Comparison of ENCODE assay signal across 1 cellular context in the genomic region with DNA sequence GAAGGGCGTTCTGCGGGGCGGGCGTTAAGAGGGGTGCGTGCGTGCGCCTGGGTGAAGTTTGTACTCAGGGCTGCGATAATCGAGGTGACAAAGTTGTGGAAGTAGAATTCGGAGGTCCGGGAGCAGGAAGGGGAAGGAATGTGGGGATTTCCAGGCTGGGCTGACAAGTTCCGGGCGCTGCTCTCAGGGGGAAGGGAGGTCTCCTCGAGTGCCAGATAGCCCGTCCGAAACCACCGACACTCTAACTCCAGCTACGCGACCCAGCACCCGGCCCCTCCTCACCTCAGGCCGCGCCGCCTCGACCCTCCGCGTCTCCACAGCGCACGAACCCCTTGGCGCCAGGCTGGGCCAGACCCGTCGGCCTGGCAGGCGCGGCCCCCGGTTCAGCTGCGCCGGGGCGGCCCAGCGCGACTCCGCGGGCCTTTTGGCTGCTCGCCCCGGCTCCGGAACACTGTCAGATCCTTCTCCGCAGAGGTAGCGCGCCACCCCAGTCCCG.
TF ChIP-seq lines count a peak whose summit lies in the region.

A gene (minus strand): TSS at position 462 of the 496 bp plus-strand sequence. CDS start 18,685 bp downstream, outside the sequence.

TF ChIP-seq in K562, 482 proteins besides CTCF, POLR2A, EP300 and RAD21 (continues in another document):
- TF ChIP-seq ZBTB1 (CRISPR knock-in tag; IDR thresholded peaks at IDR 0.05; ENCODE audit: borderline replicate concordance, low read depth) (peak; percentile 55; the same call in 1 of the 2 replicates), ILF3 (IDR thresholded peaks at IDR 0.05; ENCODE audit: borderline replicate concordance) (no peak; the same call in 1 of the 2 replicates), NCOA6 (IDR thresholded peaks at IDR 0.05) (no peak), ETS2 (tag; IDR thresholded peaks at IDR 0.05; ENCODE audit: borderline replicate concordance, poor library complexity, severe bottlenecking) (no peak), TFAM (CRISPR knock-in tag; conservative IDR thresholded peaks at IDR 0.05) (no peak), CSDE1 (IDR thresholded peaks at IDR 0.05) (no peak), KLF1 (tag; IDR thresholded peaks at IDR 0.05) (peak; percentile 46; the same call in 1 of the 2 replicates), TAF9B (IDR thresholded peaks at IDR 0.05; ENCODE audit: partially characterized antibody) (no peak), GTF2E2 (tag; IDR thresholded peaks at IDR 0.05) (0 out of 2 replicates have a peak, but pooled peaks have one; percentile 64), CAMTA2 (CRISPR knock-in tag; conservative IDR thresholded peaks at IDR 0.05) (no peak), ZNF584 (CRISPR knock-in tag; IDR thresholded peaks at IDR 0.05; ENCODE audit: low read depth) (no peak), HMGN3 (IDR thresholded peaks at IDR 0.05; ENCODE audit: borderline replicate concordance, extremely low read depth, insufficient read length, low read depth, low read length) (peak; percentile 26), ELF4 (CRISPR knock-in tag; IDR thresholded peaks at IDR 0.05) (peak; percentile 71; the same call in 1 of the 2 replicates), C11orf30 (IDR thresholded peaks at IDR 0.05; ENCODE audit: low read depth) (no peak), BCOR (IDR thresholded peaks at IDR 0.05) (peak; percentile 46; the same call in 1 of the 2 replicates), GATAD2B (IDR thresholded peaks at IDR 0.05; ENCODE audit: borderline replicate concordance) (peak; percentile 81), POLR2G (IDR thresholded peaks at IDR 0.05; ENCODE audit: low read depth, low read length) (peak; percentile 95), GABPA (tag; conservative IDR thresholded peaks at IDR 0.05; ENCODE audit: low read depth) (no peak), ELF1 (tag; IDR thresholded peaks at IDR 0.05) (peak; percentile 54; the same call in 1 of the 2 replicates), SMARCB1 (IDR thresholded peaks at IDR 0.05; ENCODE audit: insufficient read length, low read depth) (no peak), HNRNPUL1 (IDR thresholded peaks at IDR 0.05; ENCODE audit: low read length) (no peak), FOXA1 (IDR thresholded peaks at IDR 0.05; ENCODE audit: borderline replicate concordance) (no peak), ZBTB7A (IDR thresholded peaks at IDR 0.05; ENCODE audit: borderline replicate concordance, control insufficient read depth, low read depth, low read length) (0 out of 2 replicates have a peak, but pooled peaks have one; percentile 45), ZNF764 (CRISPR knock-in tag; IDR thresholded peaks at IDR 0.05; ENCODE audit: low read depth) (no peak), DPF2 (IDR thresholded peaks at IDR 0.05) (no peak), DACH1 (IDR thresholded peaks at IDR 0.05; ENCODE audit: partially characterized antibody) (no peak), ZSCAN29 (IDR thresholded peaks at IDR 0.05) (peak; percentile 70), SIN3B (IDR thresholded peaks at IDR 0.05; ENCODE audit: low read depth) (peak; percentile 21; the same call in 1 of the 2 replicates), CBX1 (IDR thresholded peaks at IDR 0.05; ENCODE audit: low read depth) (no peak), SMARCE1 (IDR thresholded peaks at IDR 0.05) (0 out of 2 replicates have a peak, but pooled peaks have one; percentile 65), OTX1 (CRISPR knock-in tag; IDR thresholded peaks at IDR 0.05) (peak; percentile 91), ZNF644 (tag; IDR thresholded peaks at IDR 0.05; ENCODE audit: low read depth) (no peak), ELF2 (CRISPR knock-in tag; IDR thresholded peaks at IDR 0.05) (0 out of 2 replicates have a peak, but pooled peaks have one; percentile 21), CTBP1 (IDR thresholded peaks at IDR 0.05; ENCODE audit: borderline replicate concordance) (peak; percentile 77; the same call in 1 of the 2 replicates), SAP30 (IDR thresholded peaks at IDR 0.05; ENCODE audit: borderline replicate concordance, insufficient read depth, low read depth, low read length, poor library complexity, severe bottlenecking) (peak; percentile 75), PTTG1 (tag; IDR thresholded peaks at IDR 0.05; ENCODE audit: low read depth) (no peak), SRSF9 (IDR thresholded peaks at IDR 0.05; ENCODE audit: borderline replicate concordance, low read depth, low read length) (no peak), ETV6 (IDR thresholded peaks at IDR 0.05; ENCODE audit: borderline replicate concordance in 1 of 2, low read depth in 2 of 2, low read length in 1 of 2) (0 out of 4 replicates have a peak, but pooled peaks of 1 of the 2 experiments have one; percentile 25), ETV6 (CRISPR knock-in tag; IDR thresholded peaks at IDR 0.05; ENCODE audit: borderline replicate concordance) (no peak)
- TF ChIP-seq, protein P1, sequence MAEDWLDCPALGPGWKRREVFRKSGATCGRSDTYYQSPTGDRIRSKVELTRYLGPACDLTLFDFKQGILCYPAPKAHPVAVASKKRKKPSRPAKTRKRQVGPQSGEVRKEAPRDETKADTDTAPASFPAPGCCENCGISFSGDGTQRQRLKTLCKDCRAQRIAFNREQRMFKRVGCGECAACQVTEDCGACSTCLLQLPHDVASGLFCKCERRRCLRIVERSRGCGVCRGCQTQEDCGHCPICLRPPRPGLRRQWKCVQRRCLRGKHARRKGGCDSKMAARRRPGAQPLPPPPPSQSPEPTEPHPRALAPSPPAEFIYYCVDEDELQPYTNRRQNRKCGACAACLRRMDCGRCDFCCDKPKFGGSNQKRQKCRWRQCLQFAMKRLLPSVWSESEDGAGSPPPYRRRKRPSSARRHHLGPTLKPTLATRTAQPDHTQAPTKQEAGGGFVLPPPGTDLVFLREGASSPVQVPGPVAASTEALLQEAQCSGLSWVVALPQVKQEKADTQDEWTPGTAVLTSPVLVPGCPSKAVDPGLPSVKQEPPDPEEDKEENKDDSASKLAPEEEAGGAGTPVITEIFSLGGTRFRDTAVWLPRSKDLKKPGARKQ (CRISPR knock-in tag; IDR thresholded peaks at IDR 0.05) = no peak
- TF ChIP-seq, protein P2, sequence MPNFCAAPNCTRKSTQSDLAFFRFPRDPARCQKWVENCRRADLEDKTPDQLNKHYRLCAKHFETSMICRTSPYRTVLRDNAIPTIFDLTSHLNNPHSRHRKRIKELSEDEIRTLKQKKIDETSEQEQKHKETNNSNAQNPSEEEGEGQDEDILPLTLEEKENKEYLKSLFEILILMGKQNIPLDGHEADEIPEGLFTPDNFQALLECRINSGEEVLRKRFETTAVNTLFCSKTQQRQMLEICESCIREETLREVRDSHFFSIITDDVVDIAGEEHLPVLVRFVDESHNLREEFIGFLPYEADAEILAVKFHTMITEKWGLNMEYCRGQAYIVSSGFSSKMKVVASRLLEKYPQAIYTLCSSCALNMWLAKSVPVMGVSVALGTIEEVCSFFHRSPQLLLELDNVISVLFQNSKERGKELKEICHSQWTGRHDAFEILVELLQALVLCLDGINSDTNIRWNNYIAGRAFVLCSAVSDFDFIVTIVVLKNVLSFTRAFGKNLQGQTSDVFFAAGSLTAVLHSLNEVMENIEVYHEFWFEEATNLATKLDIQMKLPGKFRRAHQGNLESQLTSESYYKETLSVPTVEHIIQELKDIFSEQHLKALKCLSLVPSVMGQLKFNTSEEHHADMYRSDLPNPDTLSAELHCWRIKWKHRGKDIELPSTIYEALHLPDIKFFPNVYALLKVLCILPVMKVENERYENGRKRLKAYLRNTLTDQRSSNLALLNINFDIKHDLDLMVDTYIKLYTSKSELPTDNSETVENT (CRISPR knock-in tag; IDR thresholded peaks at IDR 0.05) = 0 out of 2 replicates have a peak, but pooled peaks have one; percentile 5
- TF ChIP-seq, protein P3, sequence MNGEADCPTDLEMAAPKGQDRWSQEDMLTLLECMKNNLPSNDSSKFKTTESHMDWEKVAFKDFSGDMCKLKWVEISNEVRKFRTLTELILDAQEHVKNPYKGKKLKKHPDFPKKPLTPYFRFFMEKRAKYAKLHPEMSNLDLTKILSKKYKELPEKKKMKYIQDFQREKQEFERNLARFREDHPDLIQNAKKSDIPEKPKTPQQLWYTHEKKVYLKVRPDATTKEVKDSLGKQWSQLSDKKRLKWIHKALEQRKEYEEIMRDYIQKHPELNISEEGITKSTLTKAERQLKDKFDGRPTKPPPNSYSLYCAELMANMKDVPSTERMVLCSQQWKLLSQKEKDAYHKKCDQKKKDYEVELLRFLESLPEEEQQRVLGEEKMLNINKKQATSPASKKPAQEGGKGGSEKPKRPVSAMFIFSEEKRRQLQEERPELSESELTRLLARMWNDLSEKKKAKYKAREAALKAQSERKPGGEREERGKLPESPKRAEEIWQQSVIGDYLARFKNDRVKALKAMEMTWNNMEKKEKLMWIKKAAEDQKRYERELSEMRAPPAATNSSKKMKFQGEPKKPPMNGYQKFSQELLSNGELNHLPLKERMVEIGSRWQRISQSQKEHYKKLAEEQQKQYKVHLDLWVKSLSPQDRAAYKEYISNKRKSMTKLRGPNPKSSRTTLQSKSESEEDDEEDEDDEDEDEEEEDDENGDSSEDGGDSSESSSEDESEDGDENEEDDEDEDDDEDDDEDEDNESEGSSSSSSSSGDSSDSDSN (IDR thresholded peaks at IDR 0.05; ENCODE audit: borderline replicate concordance in 1 of 2, low read depth in 2 of 2, low read length in 2 of 2) = peak in 1 of 2 experiments; percentile 64; a peak in 1 of 4 replicates
- TF ChIP-seq, protein P4, sequence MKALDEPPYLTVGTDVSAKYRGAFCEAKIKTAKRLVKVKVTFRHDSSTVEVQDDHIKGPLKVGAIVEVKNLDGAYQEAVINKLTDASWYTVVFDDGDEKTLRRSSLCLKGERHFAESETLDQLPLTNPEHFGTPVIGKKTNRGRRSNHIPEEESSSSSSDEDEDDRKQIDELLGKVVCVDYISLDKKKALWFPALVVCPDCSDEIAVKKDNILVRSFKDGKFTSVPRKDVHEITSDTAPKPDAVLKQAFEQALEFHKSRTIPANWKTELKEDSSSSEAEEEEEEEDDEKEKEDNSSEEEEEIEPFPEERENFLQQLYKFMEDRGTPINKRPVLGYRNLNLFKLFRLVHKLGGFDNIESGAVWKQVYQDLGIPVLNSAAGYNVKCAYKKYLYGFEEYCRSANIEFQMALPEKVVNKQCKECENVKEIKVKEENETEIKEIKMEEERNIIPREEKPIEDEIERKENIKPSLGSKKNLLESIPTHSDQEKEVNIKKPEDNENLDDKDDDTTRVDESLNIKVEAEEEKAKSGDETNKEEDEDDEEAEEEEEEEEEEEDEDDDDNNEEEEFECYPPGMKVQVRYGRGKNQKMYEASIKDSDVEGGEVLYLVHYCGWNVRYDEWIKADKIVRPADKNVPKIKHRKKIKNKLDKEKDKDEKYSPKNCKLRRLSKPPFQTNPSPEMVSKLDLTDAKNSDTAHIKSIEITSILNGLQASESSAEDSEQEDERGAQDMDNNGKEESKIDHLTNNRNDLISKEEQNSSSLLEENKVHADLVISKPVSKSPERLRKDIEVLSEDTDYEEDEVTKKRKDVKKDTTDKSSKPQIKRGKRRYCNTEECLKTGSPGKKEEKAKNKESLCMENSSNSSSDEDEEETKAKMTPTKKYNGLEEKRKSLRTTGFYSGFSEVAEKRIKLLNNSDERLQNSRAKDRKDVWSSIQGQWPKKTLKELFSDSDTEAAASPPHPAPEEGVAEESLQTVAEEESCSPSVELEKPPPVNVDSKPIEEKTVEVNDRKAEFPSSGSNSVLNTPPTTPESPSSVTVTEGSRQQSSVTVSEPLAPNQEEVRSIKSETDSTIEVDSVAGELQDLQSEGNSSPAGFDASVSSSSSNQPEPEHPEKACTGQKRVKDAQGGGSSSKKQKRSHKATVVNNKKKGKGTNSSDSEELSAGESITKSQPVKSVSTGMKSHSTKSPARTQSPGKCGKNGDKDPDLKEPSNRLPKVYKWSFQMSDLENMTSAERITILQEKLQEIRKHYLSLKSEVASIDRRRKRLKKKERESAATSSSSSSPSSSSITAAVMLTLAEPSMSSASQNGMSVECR (CRISPR knock-in tag; IDR thresholded peaks at IDR 0.05) = 0 out of 2 replicates have a peak, but pooled peaks have one; percentile 69
- TF ChIP-seq, protein P5, sequence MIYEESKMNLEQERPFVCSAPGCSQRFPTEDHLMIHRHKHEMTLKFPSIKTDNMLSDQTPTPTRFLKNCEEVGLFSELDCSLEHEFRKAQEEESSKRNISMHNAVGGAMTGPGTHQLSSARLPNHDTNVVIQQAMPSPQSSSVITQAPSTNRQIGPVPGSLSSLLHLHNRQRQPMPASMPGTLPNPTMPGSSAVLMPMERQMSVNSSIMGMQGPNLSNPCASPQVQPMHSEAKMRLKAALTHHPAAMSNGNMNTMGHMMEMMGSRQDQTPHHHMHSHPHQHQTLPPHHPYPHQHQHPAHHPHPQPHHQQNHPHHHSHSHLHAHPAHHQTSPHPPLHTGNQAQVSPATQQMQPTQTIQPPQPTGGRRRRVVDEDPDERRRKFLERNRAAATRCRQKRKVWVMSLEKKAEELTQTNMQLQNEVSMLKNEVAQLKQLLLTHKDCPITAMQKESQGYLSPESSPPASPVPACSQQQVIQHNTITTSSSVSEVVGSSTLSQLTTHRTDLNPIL (CRISPR knock-in tag; IDR thresholded peaks at IDR 0.05) = no peak
- TF ChIP-seq, protein P6, sequence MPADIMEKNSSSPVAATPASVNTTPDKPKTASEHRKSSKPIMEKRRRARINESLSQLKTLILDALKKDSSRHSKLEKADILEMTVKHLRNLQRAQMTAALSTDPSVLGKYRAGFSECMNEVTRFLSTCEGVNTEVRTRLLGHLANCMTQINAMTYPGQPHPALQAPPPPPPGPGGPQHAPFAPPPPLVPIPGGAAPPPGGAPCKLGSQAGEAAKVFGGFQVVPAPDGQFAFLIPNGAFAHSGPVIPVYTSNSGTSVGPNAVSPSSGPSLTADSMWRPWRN (IDR thresholded peaks at IDR 0.05; ENCODE audit: low read depth) = 0 out of 2 replicates have a peak, but pooled peaks have one; percentile 27
- TF ChIP-seq, protein P7, sequence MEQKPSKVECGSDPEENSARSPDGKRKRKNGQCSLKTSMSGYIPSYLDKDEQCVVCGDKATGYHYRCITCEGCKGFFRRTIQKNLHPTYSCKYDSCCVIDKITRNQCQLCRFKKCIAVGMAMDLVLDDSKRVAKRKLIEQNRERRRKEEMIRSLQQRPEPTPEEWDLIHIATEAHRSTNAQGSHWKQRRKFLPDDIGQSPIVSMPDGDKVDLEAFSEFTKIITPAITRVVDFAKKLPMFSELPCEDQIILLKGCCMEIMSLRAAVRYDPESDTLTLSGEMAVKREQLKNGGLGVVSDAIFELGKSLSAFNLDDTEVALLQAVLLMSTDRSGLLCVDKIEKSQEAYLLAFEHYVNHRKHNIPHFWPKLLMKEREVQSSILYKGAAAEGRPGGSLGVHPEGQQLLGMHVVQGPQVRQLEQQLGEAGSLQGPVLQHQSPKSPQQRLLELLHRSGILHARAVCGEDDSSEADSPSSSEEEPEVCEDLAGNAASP (IDR thresholded peaks at IDR 0.05) = no peak
- TF ChIP-seq, protein P8, sequence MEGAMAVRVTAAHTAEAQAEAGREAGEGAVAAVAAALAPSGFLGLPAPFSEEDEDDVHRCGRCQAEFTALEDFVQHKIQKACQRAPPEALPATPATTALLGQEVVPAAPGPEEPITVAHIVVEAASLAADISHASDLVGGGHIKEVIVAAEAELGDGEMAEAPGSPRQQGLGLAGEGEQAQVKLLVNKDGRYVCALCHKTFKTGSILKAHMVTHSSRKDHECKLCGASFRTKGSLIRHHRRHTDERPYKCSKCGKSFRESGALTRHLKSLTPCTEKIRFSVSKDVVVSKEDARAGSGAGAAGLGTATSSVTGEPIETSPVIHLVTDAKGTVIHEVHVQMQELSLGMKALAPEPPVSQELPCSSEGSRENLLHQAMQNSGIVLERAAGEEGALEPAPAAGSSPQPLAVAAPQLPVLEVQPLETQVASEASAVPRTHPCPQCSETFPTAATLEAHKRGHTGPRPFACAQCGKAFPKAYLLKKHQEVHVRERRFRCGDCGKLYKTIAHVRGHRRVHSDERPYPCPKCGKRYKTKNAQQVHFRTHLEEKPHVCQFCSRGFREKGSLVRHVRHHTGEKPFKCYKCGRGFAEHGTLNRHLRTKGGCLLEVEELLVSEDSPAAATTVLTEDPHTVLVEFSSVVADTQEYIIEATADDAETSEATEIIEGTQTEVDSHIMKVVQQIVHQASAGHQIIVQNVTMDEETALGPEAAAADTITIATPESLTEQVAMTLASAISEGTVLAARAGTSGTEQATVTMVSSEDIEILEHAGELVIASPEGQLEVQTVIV (CRISPR knock-in tag; IDR thresholded peaks at IDR 0.05; ENCODE audit: borderline replicate concordance) = no peak
